ENCODE assay signal across 8 cellular contexts in genomic region chr11:83816572-83817187, GRCh38.
A peak's percentile ranks its signal among the peaks of the same experiment; 100 is the strongest.
DNase-seq lines count a peak whose midpoint lies in the region; ATAC-seq, FAIRE-seq and TF ChIP-seq lines count a peak whose summit lies in the region.

No MANE protein-coding gene starts in this region.

- DNase-seq in GM10248 (ENCODE audit: extremely low spot score) (peak; percentile 14), NB4 (ENCODE audit: low read depth) (peak; percentile 39), GM12878 (ENCODE audit: low read depth, low spot score) (no peak), midbrain (lab: John Stamatoyannopoulos, UW) (peak; percentile 40), hepatic stellate cell (ENCODE audit: low spot score) (no peak), ureter (ENCODE audit: low spot score) (no peak), mucosa of gallbladder (ENCODE audit: low spot score) (no peak), GOT3 (lab: John Stamatoyannopoulos, UW) (no peak)

- no peak overlapping the region for H3K9ac ChIP-seq in GM12878 (ENCODE audit: control insufficient read depth, insufficient read depth, low read length)

- TF ChIP-seq RAD21 in GM12878 (IDR thresholded peaks at IDR 0.05; ENCODE audit: insufficient read depth, low read depth, low read length), result peak; percentile 80

- H3K4me2 ChIP-seq in GM12878 (ENCODE audit: control insufficient read depth, insufficient read depth), result no peak overlapping the region

- TF ChIP-seq CTCF in GM10248 (IDR thresholded peaks at IDR 0.05; ENCODE audit: control extremely low read depth, extremely low read depth, low read depth, missing control alignments), result peak; percentile 41
- TF ChIP-seq CTCF in NB4 (IDR thresholded peaks at IDR 0.05; ENCODE audit: low read depth, low read length), result peak; percentile 37
- TF ChIP-seq CTCF in GM12878 (IDR thresholded peaks at IDR 0.05 in 2 of 3, conservative IDR thresholded peaks at IDR 0.05 in 1 of 3; ENCODE audit: control insufficient read depth in 2 of 3, extremely low read depth in 1 of 3, insufficient read depth in 1 of 3, low read depth in 3 of 3, low read length in 3 of 3), result peak; percentile 44 to 55 (median 50); a peak in 5 of 6 replicates

- H3K27ac ChIP-seq in GM12878 (ENCODE audit: control insufficient read depth, insufficient read depth), result no peak overlapping the region

- no peak overlapping the region for H3K4me3 ChIP-seq in NB4 (ENCODE audit: low read depth, low read length)
- H3K4me3 ChIP-seq in GM12878, result no peak overlapping the region

- FAIRE-seq in GM12878 (lab: Jason Lieb, UNC), result peak; percentile 59

- H3K36me3 ChIP-seq in GM12878 (ENCODE audit: control insufficient read depth in 2 of 2, insufficient read depth in 2 of 2, low read length in 1 of 2), result no peaks in the 10 kb centered on the region

- intact Hi-C loops in GM12878 (cut with micrococcal nuclease; ENCODE audit: unreplicated experiment), result loop anchor here (1.0 to 10.0 kb wide), 5 partner anchors 294 to 949 kb away; no protein-coding TSS in a partner anchor

- ATAC-seq in GM12878, result peak; percentile 51; the same call in 2 of the 3 replicates

- BruUV-seq in GM12878 (replicated peaks; lab: Mats Ljungman, UMichigan), result no TSS peak

- no peaks in the 10 kb centered on the region for H3K4me1 ChIP-seq in GM12878 (ENCODE audit: control insufficient read depth, insufficient read depth, low read length)

- no peaks in the 10 kb centered on the region for H4K20me1 ChIP-seq in GM12878 (ENCODE audit: control insufficient read depth, insufficient read depth)

- CTCF ChIA-PET in GM10248 (lab: Yijun Ruan, JAX) (interaction anchor here (0.8 to 8.2 kb wide), 16 partner anchors 10 to 1097 kb away, joined by 3 to 57 read pairs (median 5); partner anchors contain the start of gene PRCP), GM12878 (lab: Yijun Ruan, JAX) (interaction anchor here (0.6 to 4.5 kb wide), 25 partner anchors 11 to 1099 kb away, joined by 3 to 56 read pairs (median 4); partner anchors contain the start of gene DDIAS)

- RAD21 ChIA-PET in GM12878 (lab: Charles Lee; ENCODE audit: unreplicated experiment), result interaction anchor here (1.4 to 2.6 kb wide), 3 partner anchors 11 to 567 kb away, joined by 3 to 16 read pairs (median 4); no protein-coding TSS in a partner anchor

- H3K79me2 ChIP-seq in GM12878 (ENCODE audit: control insufficient read depth, insufficient read depth, low read length), result no peaks in the 10 kb centered on the region

- 20% methylated on average over 2 of the region's 2 CpGs for WGBS in GM12878 (ENCODE audit: insufficient coverage, insufficient replicate concordance, low lambda C conversion rate, missing lambda C conversion rate)

- H2AFZ ChIP-seq in GM12878 (ENCODE audit: control insufficient read depth, low read depth, low read length), result no peak overlapping the region; the same call in 1 of the 2 replicates

- H3K27me3 ChIP-seq in GM12878 (replicated peaks in 1 of 2; ENCODE audit: control insufficient read depth in 2 of 2, insufficient read depth in 2 of 2, low read length in 1 of 2), result peaks cover 0 to 2% of the 10 kb centered on the region in 2 experiments; a peak in 2 of 4 replicates

- in situ Hi-C loops in GM12878 (cut with MboI), result loop anchor here (5.0 to 10.0 kb wide), 4 partner anchors 529 to 1092 kb away; partner anchors contain the start of gene CCDC90B

- no peaks in the 10 kb centered on the region for H3K9me3 ChIP-seq in GM12878 (replicated peaks; ENCODE audit: control insufficient read depth, insufficient read depth, low read length)

- TF ChIP-seq EP300 in GM12878 (IDR thresholded peaks at IDR 0.05; ENCODE audit: borderline replicate concordance in 1 of 2, control insufficient read depth in 1 of 2, low read depth in 2 of 2, low read length in 2 of 2), result no peak

- POLR2A ChIA-PET in GM10248 (lab: Yijun Ruan, JAX), result no interaction called here
- POLR2A ChIA-PET in GM12878 (lab: Charles Lee), result no interaction called here

- TF ChIP-seq POLR2A in NB4 (IDR thresholded peaks at IDR 0.05; ENCODE audit: extremely low read depth, insufficient read length) (no peak), GM12878 (IDR thresholded peaks at IDR 0.05; ENCODE audit: low read depth, low read length) (no peak)

- SMC1A ChIA-PET in GM12878 (lab: Charles Lee; ENCODE audit: uncharacterized antibody, unreplicated experiment), result interaction anchor here (0.7 to 2.2 kb wide), 7 partner anchors 20 to 1041 kb away, joined by 3 to 15 read pairs (median 4); no protein-coding TSS in a partner anchor

TF ChIP-seq in GM12878, 131 proteins besides CTCF, POLR2A, EP300 and RAD21:
- TF ChIP-seq SMC3 (IDR thresholded peaks at IDR 0.05; ENCODE audit: borderline replicate concordance, low read length) (peak; percentile 52; the same call in 1 of the 2 replicates), LARP7 (IDR thresholded peaks at IDR 0.05) (no peak), TARDBP (IDR thresholded peaks at IDR 0.05; ENCODE audit: borderline replicate concordance) (no peak)

Comparison
In these comparisons a context has a peak if more than half of its experiments do, and no peak if none do; other contexts are left out.
1. DNase-seq: peak in GM10248 (single experiment), NB4 (single experiment) and midbrain (single experiment); none in GM12878 (single experiment), hepatic stellate cell (single experiment), ureter (single experiment), mucosa of gallbladder (single experiment) and GOT3 (single experiment).
2. Peak in every context shown above with its lines, with median percentiles within 50 percentile points of each other: CTCF ChIP-seq.